ENCODE assay signal across 1 cellular context in genomic region chr9:124771867-124772621, GRCh38.
TF ChIP-seq lines count a peak whose summit lies in the region.

No MANE protein-coding gene starts in this region.

TF ChIP-seq in K562, 482 proteins besides CTCF, POLR2A, EP300 and RAD21 (continued from another document and continues in another):
- TF ChIP-seq, protein P1, sequence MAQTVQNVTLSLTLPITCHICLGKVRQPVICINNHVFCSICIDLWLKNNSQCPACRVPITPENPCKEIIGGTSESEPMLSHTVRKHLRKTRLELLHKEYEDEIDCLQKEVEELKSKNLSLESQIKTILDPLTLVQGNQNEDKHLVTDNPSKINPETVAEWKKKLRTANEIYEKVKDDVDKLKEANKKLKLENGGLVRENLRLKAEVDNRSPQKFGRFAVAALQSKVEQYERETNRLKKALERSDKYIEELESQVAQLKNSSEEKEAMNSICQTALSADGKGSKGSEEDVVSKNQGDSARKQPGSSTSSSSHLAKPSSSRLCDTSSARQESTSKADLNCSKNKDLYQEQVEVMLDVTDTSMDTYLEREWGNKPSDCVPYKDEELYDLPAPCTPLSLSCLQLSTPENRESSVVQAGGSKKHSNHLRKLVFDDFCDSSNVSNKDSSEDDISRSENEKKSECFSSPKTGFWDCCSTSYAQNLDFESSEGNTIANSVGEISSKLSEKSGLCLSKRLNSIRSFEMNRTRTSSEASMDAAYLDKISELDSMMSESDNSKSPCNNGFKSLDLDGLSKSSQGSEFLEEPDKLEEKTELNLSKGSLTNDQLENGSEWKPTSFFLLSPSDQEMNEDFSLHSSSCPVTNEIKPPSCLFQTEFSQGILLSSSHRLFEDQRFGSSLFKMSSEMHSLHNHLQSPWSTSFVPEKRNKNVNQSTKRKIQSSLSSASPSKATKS (CRISPR knock-in tag; IDR thresholded peaks at IDR 0.05): no peak
- no peak; the same call in 1 of the 2 replicates for TF ChIP-seq RAD51 (IDR thresholded peaks at IDR 0.05; ENCODE audit: borderline replicate concordance, low read depth)
- TF ChIP-seq STAG1 (CRISPR knock-in tag; IDR thresholded peaks at IDR 0.05; ENCODE audit: borderline replicate concordance): peak; percentile 89
- TF ChIP-seq, protein P2, sequence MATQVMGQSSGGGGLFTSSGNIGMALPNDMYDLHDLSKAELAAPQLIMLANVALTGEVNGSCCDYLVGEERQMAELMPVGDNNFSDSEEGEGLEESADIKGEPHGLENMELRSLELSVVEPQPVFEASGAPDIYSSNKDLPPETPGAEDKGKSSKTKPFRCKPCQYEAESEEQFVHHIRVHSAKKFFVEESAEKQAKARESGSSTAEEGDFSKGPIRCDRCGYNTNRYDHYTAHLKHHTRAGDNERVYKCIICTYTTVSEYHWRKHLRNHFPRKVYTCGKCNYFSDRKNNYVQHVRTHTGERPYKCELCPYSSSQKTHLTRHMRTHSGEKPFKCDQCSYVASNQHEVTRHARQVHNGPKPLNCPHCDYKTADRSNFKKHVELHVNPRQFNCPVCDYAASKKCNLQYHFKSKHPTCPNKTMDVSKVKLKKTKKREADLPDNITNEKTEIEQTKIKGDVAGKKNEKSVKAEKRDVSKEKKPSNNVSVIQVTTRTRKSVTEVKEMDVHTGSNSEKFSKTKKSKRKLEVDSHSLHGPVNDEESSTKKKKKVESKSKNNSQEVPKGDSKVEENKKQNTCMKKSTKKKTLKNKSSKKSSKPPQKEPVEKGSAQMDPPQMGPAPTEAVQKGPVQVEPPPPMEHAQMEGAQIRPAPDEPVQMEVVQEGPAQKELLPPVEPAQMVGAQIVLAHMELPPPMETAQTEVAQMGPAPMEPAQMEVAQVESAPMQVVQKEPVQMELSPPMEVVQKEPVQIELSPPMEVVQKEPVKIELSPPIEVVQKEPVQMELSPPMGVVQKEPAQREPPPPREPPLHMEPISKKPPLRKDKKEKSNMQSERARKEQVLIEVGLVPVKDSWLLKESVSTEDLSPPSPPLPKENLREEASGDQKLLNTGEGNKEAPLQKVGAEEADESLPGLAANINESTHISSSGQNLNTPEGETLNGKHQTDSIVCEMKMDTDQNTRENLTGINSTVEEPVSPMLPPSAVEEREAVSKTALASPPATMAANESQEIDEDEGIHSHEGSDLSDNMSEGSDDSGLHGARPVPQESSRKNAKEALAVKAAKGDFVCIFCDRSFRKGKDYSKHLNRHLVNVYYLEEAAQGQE (CRISPR knock-in tag; IDR thresholded peaks at IDR 0.05; ENCODE audit: low read depth): no peak
- TF ChIP-seq JUND (IDR thresholded peaks at IDR 0.05; ENCODE audit: borderline replicate concordance, low read depth, low read length): no peak
- TF ChIP-seq JUND (tag; IDR thresholded peaks at IDR 0.05; ENCODE audit: borderline replicate concordance, low read depth, low read length): no peak
- TF ChIP-seq ZC3H8 (IDR thresholded peaks at IDR 0.05): no peak; the same call in 1 of the 2 replicates
- peak; percentile 100 for TF ChIP-seq BCOR (IDR thresholded peaks at IDR 0.05)
- no peak for TF ChIP-seq KLF1 (tag; IDR thresholded peaks at IDR 0.05)
- no peak for TF ChIP-seq BDP1 (IDR thresholded peaks at IDR 0.05; ENCODE audit: insufficient read depth, insufficient read length)
- TF ChIP-seq MAZ (CRISPR knock-in tag; conservative IDR thresholded peaks at IDR 0.05 in 1 of 2, IDR thresholded peaks at IDR 0.05 in 1 of 2): peak in 1 of 2 experiments; percentile 41; a peak in 1 of 4 replicates
- no peak for TF ChIP-seq DDX20 (tag; IDR thresholded peaks at IDR 0.05; ENCODE audit: low read depth)
- TF ChIP-seq TEAD1 (CRISPR knock-in tag; IDR thresholded peaks at IDR 0.05): peak in 1 of 2 experiments; percentile 50; a peak in 2 of 4 replicates
- no peak for TF ChIP-seq ZBTB33 (CRISPR knock-in tag; IDR thresholded peaks at IDR 0.05)
- no peak for TF ChIP-seq NFYB (IDR thresholded peaks at IDR 0.05; ENCODE audit: extremely low read depth, insufficient read length)
- no peak for TF ChIP-seq ZFP36 (IDR thresholded peaks at IDR 0.05; ENCODE audit: low read depth, low read length, partially characterized antibody)
- no peak for TF ChIP-seq MTF1 (CRISPR knock-in tag; IDR thresholded peaks at IDR 0.05; ENCODE audit: borderline replicate concordance)
- no peak for TF ChIP-seq TRIM24 (IDR thresholded peaks at IDR 0.05)
- TF ChIP-seq XRCC3 (IDR thresholded peaks at IDR 0.05): no peak
- TF ChIP-seq ZBTB7A (IDR thresholded peaks at IDR 0.05; ENCODE audit: borderline replicate concordance, control insufficient read depth, low read depth, low read length): peak; percentile 77
- 0 out of 2 replicates have a peak, but pooled peaks have one; percentile 5 for TF ChIP-seq CREM (IDR thresholded peaks at IDR 0.05; ENCODE audit: low read depth)
- TF ChIP-seq HNRNPK (IDR thresholded peaks at IDR 0.05; ENCODE audit: low read depth, low read length, poor library complexity, severe bottlenecking): no peak
- no peak for TF ChIP-seq EZH2 (IDR thresholded peaks at IDR 0.05; ENCODE audit: borderline replicate concordance, low read depth, low read length)
- no peak for TF ChIP-seq ZNF239 (CRISPR knock-in tag; IDR thresholded peaks at IDR 0.05)
- TF ChIP-seq CBX3 (IDR thresholded peaks at IDR 0.05; ENCODE audit: borderline replicate concordance in 1 of 2, low read length in 2 of 2): peak in 1 of 2 experiments; percentile 56; a peak in 1 of 3 replicates
- TF ChIP-seq, protein P3, sequence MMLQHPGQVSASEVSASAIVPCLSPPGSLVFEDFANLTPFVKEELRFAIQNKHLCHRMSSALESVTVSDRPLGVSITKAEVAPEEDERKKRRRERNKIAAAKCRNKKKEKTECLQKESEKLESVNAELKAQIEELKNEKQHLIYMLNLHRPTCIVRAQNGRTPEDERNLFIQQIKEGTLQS (IDR thresholded peaks at IDR 0.05): no peak
- TF ChIP-seq, protein P3 (CRISPR knock-in tag; conservative IDR thresholded peaks at IDR 0.05): no peak
- peak; percentile 98 for TF ChIP-seq RBM25 (IDR thresholded peaks at IDR 0.05; ENCODE audit: low read depth, low read length, severe bottlenecking)
- TF ChIP-seq, protein P4, sequence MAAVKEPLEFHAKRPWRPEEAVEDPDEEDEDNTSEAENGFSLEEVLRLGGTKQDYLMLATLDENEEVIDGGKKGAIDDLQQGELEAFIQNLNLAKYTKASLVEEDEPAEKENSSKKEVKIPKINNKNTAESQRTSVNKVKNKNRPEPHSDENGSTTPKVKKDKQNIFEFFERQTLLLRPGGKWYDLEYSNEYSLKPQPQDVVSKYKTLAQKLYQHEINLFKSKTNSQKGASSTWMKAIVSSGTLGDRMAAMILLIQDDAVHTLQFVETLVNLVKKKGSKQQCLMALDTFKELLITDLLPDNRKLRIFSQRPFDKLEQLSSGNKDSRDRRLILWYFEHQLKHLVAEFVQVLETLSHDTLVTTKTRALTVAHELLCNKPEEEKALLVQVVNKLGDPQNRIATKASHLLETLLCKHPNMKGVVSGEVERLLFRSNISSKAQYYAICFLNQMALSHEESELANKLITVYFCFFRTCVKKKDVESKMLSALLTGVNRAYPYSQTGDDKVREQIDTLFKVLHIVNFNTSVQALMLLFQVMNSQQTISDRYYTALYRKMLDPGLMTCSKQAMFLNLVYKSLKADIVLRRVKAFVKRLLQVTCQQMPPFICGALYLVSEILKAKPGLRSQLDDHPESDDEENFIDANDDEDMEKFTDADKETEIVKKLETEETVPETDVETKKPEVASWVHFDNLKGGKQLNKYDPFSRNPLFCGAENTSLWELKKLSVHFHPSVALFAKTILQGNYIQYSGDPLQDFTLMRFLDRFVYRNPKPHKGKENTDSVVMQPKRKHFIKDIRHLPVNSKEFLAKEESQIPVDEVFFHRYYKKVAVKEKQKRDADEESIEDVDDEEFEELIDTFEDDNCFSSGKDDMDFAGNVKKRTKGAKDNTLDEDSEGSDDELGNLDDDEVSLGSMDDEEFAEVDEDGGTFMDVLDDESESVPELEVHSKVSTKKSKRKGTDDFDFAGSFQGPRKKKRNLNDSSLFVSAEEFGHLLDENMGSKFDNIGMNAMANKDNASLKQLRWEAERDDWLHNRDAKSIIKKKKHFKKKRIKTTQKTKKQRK (IDR thresholded peaks at IDR 0.05; ENCODE audit: borderline replicate concordance, low read depth, low read length): no peak
- TF ChIP-seq NKRF (IDR thresholded peaks at IDR 0.05; ENCODE audit: borderline replicate concordance): peak; percentile 17
- TF ChIP-seq OTX1 (CRISPR knock-in tag; IDR thresholded peaks at IDR 0.05): no peak
- TF ChIP-seq, protein P5, sequence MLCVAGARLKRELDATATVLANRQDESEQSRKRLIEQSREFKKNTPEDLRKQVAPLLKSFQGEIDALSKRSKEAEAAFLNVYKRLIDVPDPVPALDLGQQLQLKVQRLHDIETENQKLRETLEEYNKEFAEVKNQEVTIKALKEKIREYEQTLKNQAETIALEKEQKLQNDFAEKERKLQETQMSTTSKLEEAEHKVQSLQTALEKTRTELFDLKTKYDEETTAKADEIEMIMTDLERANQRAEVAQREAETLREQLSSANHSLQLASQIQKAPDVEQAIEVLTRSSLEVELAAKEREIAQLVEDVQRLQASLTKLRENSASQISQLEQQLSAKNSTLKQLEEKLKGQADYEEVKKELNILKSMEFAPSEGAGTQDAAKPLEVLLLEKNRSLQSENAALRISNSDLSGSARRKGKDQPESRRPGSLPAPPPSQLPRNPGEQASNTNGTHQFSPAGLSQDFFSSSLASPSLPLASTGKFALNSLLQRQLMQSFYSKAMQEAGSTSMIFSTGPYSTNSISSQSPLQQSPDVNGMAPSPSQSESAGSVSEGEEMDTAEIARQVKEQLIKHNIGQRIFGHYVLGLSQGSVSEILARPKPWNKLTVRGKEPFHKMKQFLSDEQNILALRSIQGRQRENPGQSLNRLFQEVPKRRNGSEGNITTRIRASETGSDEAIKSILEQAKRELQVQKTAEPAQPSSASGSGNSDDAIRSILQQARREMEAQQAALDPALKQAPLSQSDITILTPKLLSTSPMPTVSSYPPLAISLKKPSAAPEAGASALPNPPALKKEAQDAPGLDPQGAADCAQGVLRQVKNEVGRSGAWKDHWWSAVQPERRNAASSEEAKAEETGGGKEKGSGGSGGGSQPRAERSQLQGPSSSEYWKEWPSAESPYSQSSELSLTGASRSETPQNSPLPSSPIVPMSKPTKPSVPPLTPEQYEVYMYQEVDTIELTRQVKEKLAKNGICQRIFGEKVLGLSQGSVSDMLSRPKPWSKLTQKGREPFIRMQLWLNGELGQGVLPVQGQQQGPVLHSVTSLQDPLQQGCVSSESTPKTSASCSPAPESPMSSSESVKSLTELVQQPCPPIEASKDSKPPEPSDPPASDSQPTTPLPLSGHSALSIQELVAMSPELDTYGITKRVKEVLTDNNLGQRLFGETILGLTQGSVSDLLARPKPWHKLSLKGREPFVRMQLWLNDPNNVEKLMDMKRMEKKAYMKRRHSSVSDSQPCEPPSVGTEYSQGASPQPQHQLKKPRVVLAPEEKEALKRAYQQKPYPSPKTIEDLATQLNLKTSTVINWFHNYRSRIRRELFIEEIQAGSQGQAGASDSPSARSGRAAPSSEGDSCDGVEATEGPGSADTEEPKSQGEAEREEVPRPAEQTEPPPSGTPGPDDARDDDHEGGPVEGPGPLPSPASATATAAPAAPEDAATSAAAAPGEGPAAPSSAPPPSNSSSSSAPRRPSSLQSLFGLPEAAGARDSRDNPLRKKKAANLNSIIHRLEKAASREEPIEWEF (CRISPR knock-in tag; IDR thresholded peaks at IDR 0.05): no peak
- TF ChIP-seq KDM1A (IDR thresholded peaks at IDR 0.05): peak; percentile 96 to 99
- no peak for TF ChIP-seq ETS1 (conservative IDR thresholded peaks at IDR 0.05; ENCODE audit: control insufficient read depth, low read depth, low read length)
- no peak for TF ChIP-seq ZNF699 (CRISPR knock-in tag; IDR thresholded peaks at IDR 0.05; ENCODE audit: insufficient replicate concordance)
- no peak for TF ChIP-seq CSDE1 (IDR thresholded peaks at IDR 0.05)
- TF ChIP-seq MEF2D (tag; conservative IDR thresholded peaks at IDR 0.05; ENCODE audit: low read depth): no peak
- TF ChIP-seq ZNF778 (CRISPR knock-in tag; IDR thresholded peaks at IDR 0.05): no peak
